ENCODE assay signal across 18 cellular contexts in the genomic region with DNA sequence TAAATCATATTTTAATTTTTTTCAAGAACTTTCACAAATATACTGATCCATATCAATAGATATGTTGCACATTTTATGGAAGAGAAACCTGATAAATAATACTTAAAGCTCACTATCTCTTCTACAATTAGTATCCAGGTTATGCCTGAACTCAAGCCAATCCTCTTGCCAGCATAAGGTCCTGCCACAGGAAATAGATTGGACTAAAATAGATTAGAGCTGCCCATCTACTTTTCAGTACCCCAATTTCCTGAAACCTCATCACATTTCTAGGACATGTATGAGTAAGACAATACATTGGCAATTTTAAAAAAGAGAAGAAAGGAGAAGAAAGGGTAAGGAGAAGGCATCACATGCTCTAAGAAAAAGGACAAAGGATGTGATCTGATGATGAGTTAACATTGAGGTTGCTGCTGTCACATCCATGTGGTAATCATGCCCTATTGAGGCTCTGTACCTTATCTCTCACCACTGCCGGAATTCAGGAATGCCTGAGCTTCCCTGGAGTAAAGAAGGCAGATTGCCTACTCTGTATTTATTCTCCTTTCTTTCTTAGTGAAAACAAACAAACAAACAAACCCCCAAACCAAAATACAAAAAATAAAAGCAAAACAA.
"Had no signal": no experiment of that assay in that cellular context is flagged by ENCODE, and none has a peak within 500 bp of the region (broad histone marks: within the 10 kb centered on the region; RNA-seq: fewer than 3 reads in every experiment).

No MANE protein-coding gene starts in this region.

- H3K4me1 ChIP-seq: breast epithelium, left lung, spleen, upper lobe of left lung had no signal

- ATAC-seq: activated CD8-positive, alpha-beta T cell treated with anti-CD3 and anti-CD28 coated beads, Interleukin-2, amount 10 ng/mL, durations not matched to agents 7 days and 5 days; activated naive CD4-positive, alpha-beta T cell treated with anti-CD3 and anti-CD28 coated beads, Interleukin-2, amount 50 U/mL, for 72 hours; left lung; stimulated activated naive CD8-positive, alpha-beta T cell treated with anti-CD3 and anti-CD28 coated beads, Interleukin-15, Interleukin-2, amounts not matched to agents 100 U/mL and 50 U/mL, for 24 hours had no signal

- H3K4me3 ChIP-seq: breast epithelium, left lung, spleen, upper lobe of left lung had no signal

- DNase-seq: activated CD4-positive, alpha-beta T cell treated with anti-CD3 and anti-CD28 coated beads for 1 hour; activated CD4-positive, alpha-beta T cell treated with anti-CD3 and anti-CD28 coated beads, Interleukin-2, amount 50 U/mL, for 1 hour; activated CD8-positive, alpha-beta T cell treated with anti-CD3 and anti-CD28 coated beads, Interleukin-2, amount 10 ng/mL, durations not matched to agents 7 days and 5 days; activated gamma-delta T cell treated with Interleukin-2 at 50 U/mL for 16 hours; erythroblast; foreskin melanocyte; hippocampal formation; kidney glomerular epithelial cell; left lung; mammary epithelial cell; occipital lobe; spleen; stimulated activated CD4-positive, alpha-beta T cell treated with anti-CD3 and anti-CD28 coated beads, Interleukin-4, amount 100 ng/mL, for 1 hour; stimulated activated naive CD8-positive, alpha-beta T cell treated with anti-CD3 and anti-CD28 coated beads, Interleukin-15, Interleukin-2, amounts not matched to agents 100 U/mL and 50 U/mL, for 24 hours; T-helper 1 cell; upper lobe of left lung had no signal

- H3K9me3 ChIP-seq: breast epithelium, spleen, upper lobe of left lung had no signal

- H3K36me3 ChIP-seq: breast epithelium, left lung had no signal

- H3K27ac ChIP-seq: breast epithelium, left lung, spleen, upper lobe of left lung had no signal

- H3K27me3 ChIP-seq: breast epithelium, left lung, spleen, upper lobe of left lung had no signal
